Comparison of ENCODE assay signal across 1 cellular context in the genomic region with DNA sequence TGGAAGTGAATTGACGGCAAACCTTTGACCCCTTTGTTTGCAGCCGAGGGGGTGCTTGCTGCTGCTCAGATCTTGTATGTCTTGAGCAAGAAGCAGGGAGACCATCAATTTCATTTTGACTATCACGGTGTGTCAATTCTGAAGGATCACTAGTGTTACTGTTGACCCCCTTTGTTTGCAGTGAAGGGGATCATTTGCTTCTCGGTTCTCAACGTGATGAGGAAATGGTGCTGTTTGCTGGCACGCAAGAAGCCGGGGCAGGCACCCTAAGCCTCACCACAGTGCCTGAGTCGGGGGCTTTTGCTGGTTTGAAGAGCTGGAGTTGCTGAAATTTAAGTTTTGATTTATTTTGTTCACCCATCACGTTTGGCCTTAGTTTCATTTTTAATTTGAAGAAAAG.
TF ChIP-seq lines count a peak whose summit lies in the region.

No MANE protein-coding gene starts in this region.

TF ChIP-seq in K562, 482 proteins besides CTCF, POLR2A, EP300 and RAD21:
- TF ChIP-seq IRF2 (CRISPR knock-in tag; IDR thresholded peaks at IDR 0.05): no peak
- TF ChIP-seq ZC3H11A (IDR thresholded peaks at IDR 0.05; ENCODE audit: low read depth, low read length): no peak
- TF ChIP-seq ZFP36 (IDR thresholded peaks at IDR 0.05; ENCODE audit: low read depth, low read length, partially characterized antibody): no peak
- TF ChIP-seq, protein P1, sequence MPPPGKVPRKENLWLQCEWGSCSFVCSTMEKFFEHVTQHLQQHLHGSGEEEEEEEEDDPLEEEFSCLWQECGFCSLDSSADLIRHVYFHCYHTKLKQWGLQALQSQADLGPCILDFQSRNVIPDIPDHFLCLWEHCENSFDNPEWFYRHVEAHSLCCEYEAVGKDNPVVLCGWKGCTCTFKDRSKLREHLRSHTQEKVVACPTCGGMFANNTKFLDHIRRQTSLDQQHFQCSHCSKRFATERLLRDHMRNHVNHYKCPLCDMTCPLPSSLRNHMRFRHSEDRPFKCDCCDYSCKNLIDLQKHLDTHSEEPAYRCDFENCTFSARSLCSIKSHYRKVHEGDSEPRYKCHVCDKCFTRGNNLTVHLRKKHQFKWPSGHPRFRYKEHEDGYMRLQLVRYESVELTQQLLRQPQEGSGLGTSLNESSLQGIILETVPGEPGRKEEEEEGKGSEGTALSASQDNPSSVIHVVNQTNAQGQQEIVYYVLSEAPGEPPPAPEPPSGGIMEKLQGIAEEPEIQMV (tag; conservative IDR thresholded peaks at IDR 0.05; ENCODE audit: low read depth): no peak
- TF ChIP-seq, protein P2, sequence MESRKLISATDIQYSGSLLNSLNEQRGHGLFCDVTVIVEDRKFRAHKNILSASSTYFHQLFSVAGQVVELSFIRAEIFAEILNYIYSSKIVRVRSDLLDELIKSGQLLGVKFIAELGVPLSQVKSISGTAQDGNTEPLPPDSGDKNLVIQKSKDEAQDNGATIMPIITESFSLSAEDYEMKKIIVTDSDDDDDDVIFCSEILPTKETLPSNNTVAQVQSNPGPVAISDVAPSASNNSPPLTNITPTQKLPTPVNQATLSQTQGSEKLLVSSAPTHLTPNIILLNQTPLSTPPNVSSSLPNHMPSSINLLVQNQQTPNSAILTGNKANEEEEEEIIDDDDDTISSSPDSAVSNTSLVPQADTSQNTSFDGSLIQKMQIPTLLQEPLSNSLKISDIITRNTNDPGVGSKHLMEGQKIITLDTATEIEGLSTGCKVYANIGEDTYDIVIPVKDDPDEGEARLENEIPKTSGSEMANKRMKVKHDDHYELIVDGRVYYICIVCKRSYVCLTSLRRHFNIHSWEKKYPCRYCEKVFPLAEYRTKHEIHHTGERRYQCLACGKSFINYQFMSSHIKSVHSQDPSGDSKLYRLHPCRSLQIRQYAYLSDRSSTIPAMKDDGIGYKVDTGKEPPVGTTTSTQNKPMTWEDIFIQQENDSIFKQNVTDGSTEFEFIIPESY (CRISPR knock-in tag; IDR thresholded peaks at IDR 0.05): no peak
- no peak for TF ChIP-seq FOXJ3 (CRISPR knock-in tag; IDR thresholded peaks at IDR 0.05)
- no peak for TF ChIP-seq HIVEP1 (CRISPR knock-in tag; IDR thresholded peaks at IDR 0.05)
- TF ChIP-seq ZNF766 (CRISPR knock-in tag; conservative IDR thresholded peaks at IDR 0.05): no peak
- TF ChIP-seq HLTF (IDR thresholded peaks at IDR 0.05): no peak
- no peak for TF ChIP-seq KLF6 (CRISPR knock-in tag; IDR thresholded peaks at IDR 0.05; ENCODE audit: borderline replicate concordance)
- no peak for TF ChIP-seq ZNF253 (CRISPR knock-in tag; conservative IDR thresholded peaks at IDR 0.05)
